ENCODE assay signal across 22 cellular contexts in genomic region chr7:24713850-24714675, GRCh38.
"Had no signal": no experiment of that assay in that cellular context is flagged by ENCODE, and none has a peak within 500 bp of the region (broad histone marks: within the 10 kb centered on the region; RNA-seq: fewer than 3 reads in every experiment).

No MANE protein-coding gene starts in this region.

- H3K4me3 ChIP-seq: left lung, transverse colon, vagina had no signal

- ATAC-seq: left lung; natural killer cell treated with Interleukin-12 subunit alpha and Interleukin-12 subunit beta and Interleukin-15 and Interleukin-18, amount 100 ng/mL, for 72 hours; sciatic nerve; stimulated activated memory B cell treated with anti-CD40 and anti-IgM and Interleukin-4, amounts not matched to agents 10 μg/mL and 1 μg/mL and 100 μg/mL, for 72 hours; T-cell had no signal

- H3K36me3 ChIP-seq: left lung, transverse colon, vagina, WERI-Rb-1 had no signal

- FAIRE-seq: colon, small intestine, TTC549 had no signal

- H3K4me1 ChIP-seq: left lung, parathyroid adenoma, transverse colon, vagina had no signal

- DNase-seq: activated CD4-positive, alpha-beta T cell treated with anti-CD3 and anti-CD28 coated beads for 1 hour; activated CD4-positive, alpha-beta T cell treated with anti-CD3 and anti-CD28 coated beads, Interleukin-2, amount 50 U/mL, for 1 hour; activated gamma-delta T cell; activated naive CD4-positive, alpha-beta T cell treated with anti-CD3 and anti-CD28 coated beads, Interleukin-2, amount 50 U/mL, for 16 hours; activated T-cell treated with anti-CD3 and anti-CD28 coated beads for 4 hours; aorta; mammary epithelial cell; midbrain; SK-N-SH; small intestine; stimulated activated CD4-positive, alpha-beta T cell treated with anti-CD3 and anti-CD28 coated beads, Interleukin-15, amount 100 ng/mL, for 24 hours; T-cell; transverse colon; WERI-Rb-1 had no signal

- H3K9me3 ChIP-seq: left lung, SK-N-SH, transverse colon, vagina had no signal

- H3K27ac ChIP-seq: left lung, parathyroid adenoma, transverse colon, vagina, WERI-Rb-1 had no signal

- H3K27me3 ChIP-seq: left lung, transverse colon, vagina had no signal
